8 cellular contexts compared by ENCODE assay signal in the genomic region with DNA sequence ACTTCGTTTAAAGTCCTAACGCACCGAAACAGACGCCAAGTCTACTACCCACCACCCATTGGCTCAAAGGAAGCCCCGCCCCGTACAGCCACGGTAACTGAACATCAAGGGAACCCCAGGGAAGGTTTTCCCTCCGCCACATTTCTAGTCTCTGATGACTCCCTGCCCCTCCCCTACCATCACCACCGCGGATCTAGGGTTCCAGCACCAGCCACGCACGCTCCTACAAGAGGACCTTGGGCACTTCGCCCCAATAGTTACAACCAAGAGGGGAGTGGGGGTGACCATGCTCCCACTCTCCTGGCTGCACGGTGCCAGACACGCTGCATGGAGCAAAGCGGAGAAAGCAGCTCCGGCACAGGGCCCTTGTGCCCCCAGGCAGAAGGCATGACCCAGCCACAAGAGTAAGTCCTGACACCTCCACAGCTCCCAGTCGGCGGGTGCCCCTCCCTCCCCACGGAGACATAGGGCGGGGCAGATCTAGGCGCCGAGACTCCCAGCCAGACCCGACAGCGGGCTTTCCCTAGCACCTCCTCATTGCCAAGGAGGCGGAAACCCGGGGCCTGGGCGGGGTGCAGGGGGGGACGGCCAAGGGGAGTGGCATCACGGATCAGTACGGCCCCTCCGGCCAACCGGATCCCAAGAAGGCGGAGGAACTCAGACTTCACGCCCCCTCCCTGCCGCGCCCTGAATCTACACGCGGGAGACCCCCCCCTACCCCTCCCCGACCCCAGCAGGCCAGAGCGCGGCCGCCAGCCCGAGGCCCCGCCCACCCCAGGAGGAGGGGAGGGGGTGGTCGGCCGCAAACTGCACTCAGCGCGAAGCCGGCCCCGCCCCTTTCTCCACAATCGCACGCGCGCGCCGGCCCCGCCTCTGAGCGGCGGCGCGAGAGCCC. TPM values are rescaled to one million over a fixed set of nuclear protein-coding genes. Genes with fewer than 3 reads are reported as not detected.
DNase-seq lines count a peak whose midpoint lies in the region; ATAC-seq and TF ChIP-seq lines count a peak whose summit lies in the region.

No MANE protein-coding gene starts in this region.

- intact Hi-C loops in A673 (cut with micrococcal nuclease; ENCODE audit: unreplicated experiment), result loop anchor here (5.0 kb wide), 3 partner anchors 147 to 192 kb away; partner anchors contain the start of genes IMP3 and SNUPN
- intact Hi-C loops in activated CD4-positive, alpha-beta T cell treated with anti-CD3 and anti-CD28 coated beads, Interleukin-2, amount 10 ng/mL, durations not matched to agents 24 days and 14 days (cut with micrococcal nuclease), result loop anchor here (1.0 to 10.0 kb wide), 8 partner anchors 82 to 1972 kb away; partner anchors contain the start of genes ARID3B, C15orf39, CLK3 and COX5A

- H3K27ac Mint-ChIP-seq in activated CD4-positive, alpha-beta T cell treated with anti-CD3 and anti-CD28 coated beads, Interleukin-2, amount 10 ng/mL, durations not matched to agents 24 days and 14 days, result peak overlapping the region; percentile 88

- peak; percentile 25 for ATAC-seq in GM19025 (IDR thresholded peaks at IDR 0.05; ENCODE audit: low read depth, unreplicated experiment)
- ATAC-seq in HG03457 (IDR thresholded peaks at IDR 0.05; ENCODE audit: unreplicated experiment), result peak; percentile 17
- peak; percentile 52 for ATAC-seq in left lobe of liver

- no peaks in the 10 kb centered on the region for H3K27me3 ChIP-seq in A673 (replicated peaks; ENCODE audit: insufficient read depth, low read depth, low read length, poor library complexity)

- no peaks in the 10 kb centered on the region for H3K9me3 Mint-ChIP-seq in activated CD4-positive, alpha-beta T cell treated with anti-CD3 and anti-CD28 coated beads, Interleukin-2, amount 10 ng/mL, durations not matched to agents 24 days and 14 days

- peaks cover 9% of the 10 kb centered on the region for H3K4me1 ChIP-seq in A673 (ENCODE audit: insufficient read depth, low read length, poor library complexity, severe bottlenecking)

- H3K4me3 ChIP-seq in A673 (ENCODE audit: low read depth, low read length, poor library complexity, severe bottlenecking) (peak overlapping the region; percentile 78), coronary artery (peak overlapping the region; percentile 91)

- peak overlapping the region; percentile 96 for H3K4me3 Mint-ChIP-seq in activated CD4-positive, alpha-beta T cell treated with anti-CD3 and anti-CD28 coated beads, Interleukin-2, amount 10 ng/mL, durations not matched to agents 24 days and 14 days

- H3K27ac ChIP-seq in A673 (ENCODE audit: low read depth, low read length, poor library complexity, severe bottlenecking) (peak overlapping the region; percentile 93), coronary artery (peak overlapping the region; percentile 91 to 100)

- H3K36me3 ChIP-seq in A673 (ENCODE audit: insufficient read depth, low read length, poor library complexity, severe bottlenecking), result peaks cover 7% of the 10 kb centered on the region

- H3K4me1 Mint-ChIP-seq in activated CD4-positive, alpha-beta T cell treated with anti-CD3 and anti-CD28 coated beads, Interleukin-2, amount 10 ng/mL, durations not matched to agents 24 days and 14 days, result peaks cover 41% of the 10 kb centered on the region

- POLR2A ChIA-PET in A673 (lab: Charles Lee; ENCODE audit: low non-redundant PET), result interaction anchor here (0.6 to 0.7 kb wide), 2 partner anchors 83 to 144 kb away, joined by 3 to 7 read pairs; no protein-coding TSS in a partner anchor

- H3K36me3 Mint-ChIP-seq in activated CD4-positive, alpha-beta T cell treated with anti-CD3 and anti-CD28 coated beads, Interleukin-2, amount 10 ng/mL, durations not matched to agents 24 days and 14 days (ENCODE audit: low read depth), result peaks cover 9% of the 10 kb centered on the region

- TF ChIP-seq CTCF in A673 (conservative IDR thresholded peaks at IDR 0.05; ENCODE audit: low read depth, low read length) (no peak), coronary artery (IDR thresholded peaks at IDR 0.05) (no peak)

- CTCF ChIA-PET in A673 (lab: Charles Lee), result interaction anchor here (0.7 to 4.4 kb wide), 3 partner anchors 83 to 1580 kb away, joined by 5 to 21 read pairs (median 6); partner anchors contain the start of gene MAN2C1

- DNase-seq in A673 (ENCODE audit: low spot score) (peak; percentile 99), NCI-H526 treated with DMSO at 0.1 percent for 48 hours (lab: John Stamatoyannopoulos, UW) (peak; percentile 85), coronary artery (ENCODE audit: low spot score) (peak; percentile 100), left lobe of liver (ENCODE audit: low spot score) (peak; percentile 98)
- peak; percentile 98 for DNase-seq in activated CD4-positive, alpha-beta T cell treated with anti-CD3 and anti-CD28 coated beads, Interleukin-2, amount 10 ng/mL, durations not matched to agents 24 days and 14 days
- DNase-seq in stimulated activated CD4-positive, alpha-beta T cell treated with anti-CD3 and anti-CD28 coated beads, Interleukin-1b, Interleukin-23, amount 100 ng/mL, for 4 hours (ENCODE audit: low read depth in 2 of 2), result peak; percentile 94

- no peaks in the 10 kb centered on the region for H3K9me3 ChIP-seq in A673 (ENCODE audit: low read depth, low read length, poor library complexity, severe bottlenecking)

- no TSS peak for BruUV-seq in A673 (replicated peaks; lab: Mats Ljungman, UMichigan)

- H3K27me3 Mint-ChIP-seq in activated CD4-positive, alpha-beta T cell treated with anti-CD3 and anti-CD28 coated beads, Interleukin-2, amount 10 ng/mL, durations not matched to agents 24 days and 14 days, result no peaks in the 10 kb centered on the region

RNA-seq across cellular contexts. Expression of gene SIN3A, which starts 0.9 kb away (rescaled TPM):
- total RNA-seq in A673 (2021) (74.7 and 86.3 TPM in 2 replicates), left lobe of liver (23.3 TPM)
- total RNA-seq in activated CD4-positive, alpha-beta T cell treated with anti-CD3 and anti-CD28 coated beads, Interleukin-2, amount 10 ng/mL, durations not matched to agents 24 days and 14 days, result 92.2 and 102 TPM in 2 replicates

Comparison
In these comparisons a context has a peak if more than half of its experiments do, and no peak if none do; other contexts are left out.
1. Peak in every context shown above with its lines: DNase-seq, ATAC-seq, H3K4me3 ChIP-seq and H3K27ac ChIP-seq.